ENCODE assay signal across 1 cellular context in the genomic region with DNA sequence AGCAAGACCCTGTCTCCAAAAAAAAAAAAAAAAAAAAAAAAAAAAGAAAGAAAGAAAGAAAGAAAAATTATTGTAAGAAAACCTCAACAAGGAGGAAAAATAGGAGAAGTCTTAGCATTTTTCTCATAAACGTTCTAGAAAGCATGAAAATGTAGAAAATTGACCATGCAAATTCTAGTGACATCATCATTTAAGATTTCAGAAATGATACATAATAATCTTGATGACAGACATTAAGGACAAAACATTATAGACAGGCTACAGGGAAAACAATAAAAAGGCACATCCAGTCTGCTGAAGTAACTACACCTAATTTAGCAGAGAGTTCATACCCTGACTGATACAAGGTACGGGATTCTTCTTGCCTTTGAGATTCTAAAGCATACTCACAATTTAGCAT.
A peak's percentile ranks its signal among the peaks of the same experiment; 100 is the strongest.
TF ChIP-seq lines count a peak whose summit lies in the region.

No MANE protein-coding gene starts in this region.

TF ChIP-seq in K562, 482 proteins besides CTCF, POLR2A, EP300 and RAD21:
- TF ChIP-seq ZNF75A (CRISPR knock-in tag; IDR thresholded peaks at IDR 0.05) (no peak), E2F3 (CRISPR knock-in tag; IDR thresholded peaks at IDR 0.05) (no peak), NFIX (CRISPR knock-in tag; IDR thresholded peaks at IDR 0.05; ENCODE audit: low read depth) (no peak), DMBX1 (CRISPR knock-in tag; IDR thresholded peaks at IDR 0.05; ENCODE audit: borderline replicate concordance) (no peak), KAT7 (CRISPR knock-in tag; IDR thresholded peaks at IDR 0.05; ENCODE audit: borderline replicate concordance) (no peak)
- TF ChIP-seq, protein P1, sequence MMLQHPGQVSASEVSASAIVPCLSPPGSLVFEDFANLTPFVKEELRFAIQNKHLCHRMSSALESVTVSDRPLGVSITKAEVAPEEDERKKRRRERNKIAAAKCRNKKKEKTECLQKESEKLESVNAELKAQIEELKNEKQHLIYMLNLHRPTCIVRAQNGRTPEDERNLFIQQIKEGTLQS (IDR thresholded peaks at IDR 0.05), result peak; percentile 51
- TF ChIP-seq, protein P1 (CRISPR knock-in tag; conservative IDR thresholded peaks at IDR 0.05), result no peak
